8 cellular contexts compared by ENCODE assay signal in genomic region chr17:17681744-17682292, GRCh38. TPM values are rescaled to one million over a fixed set of nuclear protein-coding genes. Genes with fewer than 3 reads are reported as not detected.
DNase-seq lines count a peak whose midpoint lies in the region; ATAC-seq and TF ChIP-seq lines count a peak whose summit lies in the region.

No MANE protein-coding gene starts in this region.

- TF ChIP-seq CTCF in GM10266 (IDR thresholded peaks at IDR 0.05; ENCODE audit: control insufficient read depth, insufficient read depth, low read depth, missing control alignments), result peak; percentile 26
- TF ChIP-seq CTCF in MCF 10A (IDR thresholded peaks at IDR 0.05; ENCODE audit: unreplicated experiment), result no peak
- no peak for TF ChIP-seq CTCF in kidney epithelial cell (IDR thresholded peaks at IDR 0.05; ENCODE audit: insufficient read depth, low read length, poor library complexity, severe bottlenecking)

- CTCF ChIA-PET in MCF 10A (lab: Yijun Ruan, JAX), result interaction anchor here (0.6 to 2.5 kb wide), 13 partner anchors 8 to 378 kb away, joined by 3 to 13 read pairs (median 4); no protein-coding TSS in a partner anchor

- H3K36me3 ChIP-seq in SJSA1 (peaks cover 30% of the 10 kb centered on the region), kidney epithelial cell (ENCODE audit: control insufficient read depth, insufficient read depth, low read length) (no peaks in the 10 kb centered on the region)

- H3K4me1 ChIP-seq in SJSA1 (replicated peaks), result peaks cover 43% of the 10 kb centered on the region

- H3K4me3 Mint-ChIP-seq in MCF 10A (ENCODE audit: unreplicated experiment), result peak overlapping the region; percentile 80

- H3K27me3 ChIP-seq in SJSA1 (replicated peaks), result no peaks in the 10 kb centered on the region
- H3K27me3 ChIP-seq in kidney epithelial cell (ENCODE audit: control insufficient read depth, insufficient read depth, low read length), result no peaks in the 10 kb centered on the region

- H3K27ac Mint-ChIP-seq in MCF 10A (ENCODE audit: low read depth, unreplicated experiment), result no peak overlapping the region

- DNase-seq in GM10266 (ENCODE audit: extremely low spot score) (peak; percentile 72), HCEC 1CT (peak; percentile 12), SJSA1 (ENCODE audit: low read depth in 1 of 2, low spot score in 2 of 2) (no peak), MCF 10A (ENCODE audit: unreplicated experiment) (no peak), kidney epithelial cell (ENCODE audit: low read depth) (no peak), DMS153 (lab: John Stamatoyannopoulos, UW) (no peak)
- DNase-seq in stimulated activated CD8-positive, alpha-beta memory T cell treated with anti-CD3 and anti-CD28 coated beads, Interleukin-12 subunit alpha, Interleukin-12 subunit beta, amount 100 ng/mL, for 4 hours (ENCODE audit: low read depth), result peak; percentile 28

- POLR2A ChIA-PET in MCF 10A (lab: Yijun Ruan, JAX), result interaction anchor here (0.6 to 5.1 kb wide), 9 partner anchors 9 to 232 kb away, joined by 3 to 75 read pairs (median 6); partner anchors contain the start of gene SREBF1

- H3K4me1 Mint-ChIP-seq in MCF 10A (ENCODE audit: insufficient read depth, unreplicated experiment), result peaks cover 39% of the 10 kb centered on the region

- no TSS peak for BruUV-seq in MCF 10A (replicated peaks; lab: Mats Ljungman, UMichigan)

- ATAC-seq in HG03378 (IDR thresholded peaks at IDR 0.05; ENCODE audit: unreplicated experiment), result no peak

- no peaks in the 10 kb centered on the region for H3K9me3 Mint-ChIP-seq in MCF 10A (ENCODE audit: unreplicated experiment)

- no peaks in the 10 kb centered on the region for H3K27me3 Mint-ChIP-seq in MCF 10A (ENCODE audit: insufficient read depth, unreplicated experiment)

- H3K9me3 ChIP-seq in SJSA1 (replicated peaks), result no peaks in the 10 kb centered on the region

- peak overlapping the region; percentile 87 for H3K27ac ChIP-seq in SJSA1

- intact Hi-C loops in MCF 10A (cut with micrococcal nuclease), result loop anchor here (1.0 to 10.0 kb wide), 5 partner anchors 70 to 353 kb away; partner anchors contain the start of genes ATPAF2 and GID4

- no peaks in the 10 kb centered on the region for H3K36me3 Mint-ChIP-seq in MCF 10A (ENCODE audit: insufficient read depth, unreplicated experiment)

- H3K4me3 ChIP-seq in SJSA1 (peak overlapping the region; percentile 96), kidney epithelial cell (ENCODE audit: low read depth, low read length) (peak overlapping the region; percentile 89)

RNA-seq across cellular contexts. Expression of gene RAI1, which starts 0.6 kb away (rescaled TPM):
- 7.6 and 12.7 TPM in 2 replicates for total RNA-seq in SJSA1 (2014; rRNA removed; shearing (Covaris generic))
- 30.4 and 34.6 TPM in 2 replicates for total RNA-seq in MCF 10A (2022)
- total RNA-seq in kidney epithelial cell, result 31.3 and 35.0 TPM in 2 replicates

Comparison
In these comparisons a context has a peak if more than half of its experiments do, and no peak if none do; other contexts are left out.
1. DNase-seq: peak in GM10266 (single experiment), HCEC 1CT (single experiment) and stimulated activated CD8-positive, alpha-beta memory T cell treated with anti-CD3 and anti-CD28 coated beads, Interleukin-12 subunit alpha, Interleukin-12 subunit beta, amount 100 ng/mL, for 4 hours (single experiment); none in SJSA1 (0 of 2), MCF 10A (single experiment), kidney epithelial cell (single experiment) and DMS153 (single experiment).